In genomic region chr3:188954590-188955208, GRCh38 we compare ENCODE assay signal across 9 cellular contexts.
A peak's percentile ranks its signal among the peaks of the same experiment; 100 is the strongest.
DNase-seq lines count a peak whose midpoint lies in the region; ATAC-seq lines count a peak whose summit lies in the region.
"Had no signal": no experiment of that assay in that cellular context is flagged by ENCODE, and none has a peak within 500 bp of the region (broad histone marks: within the 10 kb centered on the region; RNA-seq: fewer than 3 reads in every experiment).

No MANE protein-coding gene starts in this region.

- no peak overlapping the region for H3K27ac ChIP-seq in mesenchymal stem cell (ENCODE audit: low read length, poor library complexity, severe bottlenecking)
- H3K27ac ChIP-seq: epithelial cell of prostate had no signal

- CTCF ChIA-PET in activated CD4-positive, alpha-beta memory T cell treated with anti-CD3 and anti-CD28 coated beads for 36 hours (lab: Charles Lee), result interaction anchor here (0.6 to 8.6 kb wide), 94 partner anchors 8 to 1275 kb away, joined by 3 to 378 read pairs (median 4); partner anchors contain the start of gene BCL6

- H2AFZ ChIP-seq in mesenchymal stem cell (ENCODE audit: low read depth, low read length), result no peak overlapping the region

- DNase-seq in EH (ENCODE audit: low read depth) (peak; percentile 87), NCI-H748 (lab: John Stamatoyannopoulos, UW; ENCODE audit: unreplicated experiment) (peak; percentile 68), mesenchymal stem cell (peak; percentile 88)
- peak; percentile 85 for DNase-seq in activated CD4-positive, alpha-beta memory T cell treated with anti-CD3 and anti-CD28 coated beads for 36 hours
- DNase-seq in effector CD4-positive, alpha-beta T cell, result peak; percentile 58
- peak; percentile 44 to 59 for DNase-seq in stimulated activated CD8-positive, alpha-beta memory T cell treated with anti-CD3 and anti-CD28 coated beads, Interleukin-15, amount 100 ng/mL, for 48 hours (ENCODE audit: low read depth in 2 of 2)

- H3K27me3 Mint-ChIP-seq in activated CD4-positive, alpha-beta memory T cell treated with anti-CD3 and anti-CD28 coated beads for 36 hours, result peaks cover 4% of the 10 kb centered on the region

- no peak overlapping the region for H3K27ac Mint-ChIP-seq in activated CD4-positive, alpha-beta memory T cell treated with anti-CD3 and anti-CD28 coated beads for 36 hours

- H2BK5ac ChIP-seq in mesenchymal stem cell (ENCODE audit: low read depth, low read length, poor library complexity, severe bottlenecking), result no peak overlapping the region

- no peaks in the 10 kb centered on the region for H3K9me3 Mint-ChIP-seq in activated CD4-positive, alpha-beta memory T cell treated with anti-CD3 and anti-CD28 coated beads for 36 hours

- ATAC-seq in HG03439 (IDR thresholded peaks at IDR 0.05; ENCODE audit: unreplicated experiment) (peak; percentile 53), HG03135 (IDR thresholded peaks at IDR 0.05; ENCODE audit: unreplicated experiment) (no peak)

- H3K9ac ChIP-seq in mesenchymal stem cell (ENCODE audit: low read length), result peak overlapping the region; percentile 15

- no peak overlapping the region for H2BK15ac ChIP-seq in mesenchymal stem cell (ENCODE audit: low read depth, poor library complexity, severe bottlenecking)

- H3K4me3 ChIP-seq in mesenchymal stem cell (ENCODE audit: insufficient read depth in 1 of 2, low read depth in 1 of 2, low read length in 2 of 2), result no peak overlapping the region

- 7% methylated on average over 2 of the region's 3 CpGs for WGBS in mesenchymal stem cell

- no peak overlapping the region for H4K91ac ChIP-seq in mesenchymal stem cell (ENCODE audit: low read length)

- H3K79me1 ChIP-seq in mesenchymal stem cell (replicated peaks; ENCODE audit: low read length, poor library complexity, severe bottlenecking), result peaks cover 2% of the 10 kb centered on the region

- H4K8ac ChIP-seq in mesenchymal stem cell (ENCODE audit: low read length), result no peak overlapping the region

- POLR2A ChIA-PET in activated CD4-positive, alpha-beta memory T cell treated with anti-CD3 and anti-CD28 coated beads for 36 hours (lab: Charles Lee), result interaction anchor here (1.1 to 3.7 kb wide), 3 partner anchors 40 to 1215 kb away, joined by 5 to 21 read pairs (median 5); no protein-coding TSS in a partner anchor

- no peak overlapping the region for H3K18ac ChIP-seq in mesenchymal stem cell (ENCODE audit: low read depth in 1 of 2, low read length in 2 of 2)

- no peak overlapping the region for H3K14ac ChIP-seq in mesenchymal stem cell (ENCODE audit: low read length in 2 of 2)

- H3K23ac ChIP-seq in mesenchymal stem cell (ENCODE audit: low read length in 2 of 2), result no peak overlapping the region

- no peak overlapping the region for H2BK12ac ChIP-seq in mesenchymal stem cell (ENCODE audit: low read length in 2 of 2)

- no peaks in the 10 kb centered on the region for H3K27me3 ChIP-seq in mesenchymal stem cell (ENCODE audit: control insufficient read depth in 1 of 2, insufficient read depth in 1 of 2, low read length in 2 of 2)

- H3K36me3 ChIP-seq in mesenchymal stem cell (ENCODE audit: control insufficient read depth in 1 of 2, insufficient read depth in 2 of 2, low read depth in 1 of 2, low read length in 2 of 2), result no peaks in the 10 kb centered on the region

- no peak overlapping the region for H2AK5ac ChIP-seq in mesenchymal stem cell (ENCODE audit: low read length, severe bottlenecking)

- no peak overlapping the region for H3K4ac ChIP-seq in mesenchymal stem cell (ENCODE audit: low read depth in 1 of 2, low read length in 2 of 2)

- intact Hi-C loops in activated CD4-positive, alpha-beta memory T cell treated with anti-CD3 and anti-CD28 coated beads for 36 hours (cut with micrococcal nuclease), result loop anchor here (1.0 to 10.0 kb wide), 12 partner anchors 124 to 1215 kb away; no protein-coding TSS in a partner anchor

- H2BK120ac ChIP-seq in mesenchymal stem cell (ENCODE audit: low read depth, low read length), result no peak overlapping the region

- H3K4me2 ChIP-seq in mesenchymal stem cell (ENCODE audit: low read length, poor library complexity, severe bottlenecking), result no peak overlapping the region

- no peak overlapping the region for H3K4me3 Mint-ChIP-seq in activated CD4-positive, alpha-beta memory T cell treated with anti-CD3 and anti-CD28 coated beads for 36 hours

- peaks cover 28% of the 10 kb centered on the region for H3K4me1 Mint-ChIP-seq in activated CD4-positive, alpha-beta memory T cell treated with anti-CD3 and anti-CD28 coated beads for 36 hours (ENCODE audit: low read depth)

- no peaks in the 10 kb centered on the region for H3K9me3 ChIP-seq in mesenchymal stem cell (ENCODE audit: control insufficient read depth, low read length)

- peaks cover 4% of the 10 kb centered on the region for H3K4me1 ChIP-seq in mesenchymal stem cell (ENCODE audit: control insufficient read depth, insufficient read depth, low read depth, low read length)

- H3K36me3 Mint-ChIP-seq in activated CD4-positive, alpha-beta memory T cell treated with anti-CD3 and anti-CD28 coated beads for 36 hours, result no peaks in the 10 kb centered on the region
